1 cellular context compared by ENCODE assay signal in the genomic region with DNA sequence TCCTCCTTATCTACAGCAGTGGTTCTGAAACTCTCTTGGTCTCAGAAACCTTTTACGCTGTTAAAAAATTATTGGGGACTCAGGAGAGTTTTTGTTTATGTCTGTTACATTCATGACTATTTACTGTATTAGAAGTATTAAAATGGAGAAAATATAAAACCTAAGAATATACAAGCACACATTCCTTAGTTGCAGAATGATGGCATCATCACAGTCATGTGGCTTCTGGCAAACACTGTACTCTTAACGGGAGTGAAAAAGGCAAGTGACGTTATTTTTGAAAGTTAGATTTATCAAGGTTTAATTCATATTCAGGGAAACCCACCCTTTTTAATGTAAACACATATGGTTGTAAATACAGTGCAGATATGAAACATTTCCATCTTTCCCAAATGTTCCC.
A peak's percentile ranks its signal among the peaks of the same experiment; 100 is the strongest.
TF ChIP-seq lines count a peak whose summit lies in the region.

No MANE protein-coding gene starts in this region.

TF ChIP-seq in K562, 482 proteins besides CTCF, POLR2A, EP300 and RAD21 (continued from another document):
- TF ChIP-seq, protein P1, sequence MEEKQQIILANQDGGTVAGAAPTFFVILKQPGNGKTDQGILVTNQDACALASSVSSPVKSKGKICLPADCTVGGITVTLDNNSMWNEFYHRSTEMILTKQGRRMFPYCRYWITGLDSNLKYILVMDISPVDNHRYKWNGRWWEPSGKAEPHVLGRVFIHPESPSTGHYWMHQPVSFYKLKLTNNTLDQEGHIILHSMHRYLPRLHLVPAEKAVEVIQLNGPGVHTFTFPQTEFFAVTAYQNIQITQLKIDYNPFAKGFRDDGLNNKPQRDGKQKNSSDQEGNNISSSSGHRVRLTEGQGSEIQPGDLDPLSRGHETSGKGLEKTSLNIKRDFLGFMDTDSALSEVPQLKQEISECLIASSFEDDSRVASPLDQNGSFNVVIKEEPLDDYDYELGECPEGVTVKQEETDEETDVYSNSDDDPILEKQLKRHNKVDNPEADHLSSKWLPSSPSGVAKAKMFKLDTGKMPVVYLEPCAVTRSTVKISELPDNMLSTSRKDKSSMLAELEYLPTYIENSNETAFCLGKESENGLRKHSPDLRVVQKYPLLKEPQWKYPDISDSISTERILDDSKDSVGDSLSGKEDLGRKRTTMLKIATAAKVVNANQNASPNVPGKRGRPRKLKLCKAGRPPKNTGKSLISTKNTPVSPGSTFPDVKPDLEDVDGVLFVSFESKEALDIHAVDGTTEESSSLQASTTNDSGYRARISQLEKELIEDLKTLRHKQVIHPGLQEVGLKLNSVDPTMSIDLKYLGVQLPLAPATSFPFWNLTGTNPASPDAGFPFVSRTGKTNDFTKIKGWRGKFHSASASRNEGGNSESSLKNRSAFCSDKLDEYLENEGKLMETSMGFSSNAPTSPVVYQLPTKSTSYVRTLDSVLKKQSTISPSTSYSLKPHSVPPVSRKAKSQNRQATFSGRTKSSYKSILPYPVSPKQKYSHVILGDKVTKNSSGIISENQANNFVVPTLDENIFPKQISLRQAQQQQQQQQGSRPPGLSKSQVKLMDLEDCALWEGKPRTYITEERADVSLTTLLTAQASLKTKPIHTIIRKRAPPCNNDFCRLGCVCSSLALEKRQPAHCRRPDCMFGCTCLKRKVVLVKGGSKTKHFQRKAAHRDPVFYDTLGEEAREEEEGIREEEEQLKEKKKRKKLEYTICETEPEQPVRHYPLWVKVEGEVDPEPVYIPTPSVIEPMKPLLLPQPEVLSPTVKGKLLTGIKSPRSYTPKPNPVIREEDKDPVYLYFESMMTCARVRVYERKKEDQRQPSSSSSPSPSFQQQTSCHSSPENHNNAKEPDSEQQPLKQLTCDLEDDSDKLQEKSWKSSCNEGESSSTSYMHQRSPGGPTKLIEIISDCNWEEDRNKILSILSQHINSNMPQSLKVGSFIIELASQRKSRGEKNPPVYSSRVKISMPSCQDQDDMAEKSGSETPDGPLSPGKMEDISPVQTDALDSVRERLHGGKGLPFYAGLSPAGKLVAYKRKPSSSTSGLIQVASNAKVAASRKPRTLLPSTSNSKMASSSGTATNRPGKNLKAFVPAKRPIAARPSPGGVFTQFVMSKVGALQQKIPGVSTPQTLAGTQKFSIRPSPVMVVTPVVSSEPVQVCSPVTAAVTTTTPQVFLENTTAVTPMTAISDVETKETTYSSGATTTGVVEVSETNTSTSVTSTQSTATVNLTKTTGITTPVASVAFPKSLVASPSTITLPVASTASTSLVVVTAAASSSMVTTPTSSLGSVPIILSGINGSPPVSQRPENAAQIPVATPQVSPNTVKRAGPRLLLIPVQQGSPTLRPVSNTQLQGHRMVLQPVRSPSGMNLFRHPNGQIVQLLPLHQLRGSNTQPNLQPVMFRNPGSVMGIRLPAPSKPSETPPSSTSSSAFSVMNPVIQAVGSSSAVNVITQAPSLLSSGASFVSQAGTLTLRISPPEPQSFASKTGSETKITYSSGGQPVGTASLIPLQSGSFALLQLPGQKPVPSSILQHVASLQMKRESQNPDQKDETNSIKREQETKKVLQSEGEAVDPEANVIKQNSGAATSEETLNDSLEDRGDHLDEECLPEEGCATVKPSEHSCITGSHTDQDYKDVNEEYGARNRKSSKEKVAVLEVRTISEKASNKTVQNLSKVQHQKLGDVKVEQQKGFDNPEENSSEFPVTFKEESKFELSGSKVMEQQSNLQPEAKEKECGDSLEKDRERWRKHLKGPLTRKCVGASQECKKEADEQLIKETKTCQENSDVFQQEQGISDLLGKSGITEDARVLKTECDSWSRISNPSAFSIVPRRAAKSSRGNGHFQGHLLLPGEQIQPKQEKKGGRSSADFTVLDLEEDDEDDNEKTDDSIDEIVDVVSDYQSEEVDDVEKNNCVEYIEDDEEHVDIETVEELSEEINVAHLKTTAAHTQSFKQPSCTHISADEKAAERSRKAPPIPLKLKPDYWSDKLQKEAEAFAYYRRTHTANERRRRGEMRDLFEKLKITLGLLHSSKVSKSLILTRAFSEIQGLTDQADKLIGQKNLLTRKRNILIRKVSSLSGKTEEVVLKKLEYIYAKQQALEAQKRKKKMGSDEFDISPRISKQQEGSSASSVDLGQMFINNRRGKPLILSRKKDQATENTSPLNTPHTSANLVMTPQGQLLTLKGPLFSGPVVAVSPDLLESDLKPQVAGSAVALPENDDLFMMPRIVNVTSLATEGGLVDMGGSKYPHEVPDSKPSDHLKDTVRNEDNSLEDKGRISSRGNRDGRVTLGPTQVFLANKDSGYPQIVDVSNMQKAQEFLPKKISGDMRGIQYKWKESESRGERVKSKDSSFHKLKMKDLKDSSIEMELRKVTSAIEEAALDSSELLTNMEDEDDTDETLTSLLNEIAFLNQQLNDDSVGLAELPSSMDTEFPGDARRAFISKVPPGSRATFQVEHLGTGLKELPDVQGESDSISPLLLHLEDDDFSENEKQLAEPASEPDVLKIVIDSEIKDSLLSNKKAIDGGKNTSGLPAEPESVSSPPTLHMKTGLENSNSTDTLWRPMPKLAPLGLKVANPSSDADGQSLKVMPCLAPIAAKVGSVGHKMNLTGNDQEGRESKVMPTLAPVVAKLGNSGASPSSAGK (IDR thresholded peaks at IDR 0.05): 0 out of 2 replicates have a peak, but pooled peaks have one; percentile 28
- TF ChIP-seq NR1H2 (CRISPR knock-in tag; IDR thresholded peaks at IDR 0.05) (no peak), ZNF175 (CRISPR knock-in tag; IDR thresholded peaks at IDR 0.05; ENCODE audit: low read depth) (peak; percentile 37; the same call in 1 of the 2 replicates), ATF7 (IDR thresholded peaks at IDR 0.05) (peak; percentile 29; the same call in 1 of the 2 replicates), ZNF24 (IDR thresholded peaks at IDR 0.05) (0 out of 2 replicates have a peak, but pooled peaks have one; percentile 47), PHTF2 (CRISPR knock-in tag; IDR thresholded peaks at IDR 0.05) (0 out of 2 replicates have a peak, but pooled peaks have one; percentile 35), PHF20 (IDR thresholded peaks at IDR 0.05; ENCODE audit: partially characterized antibody) (no peak), CEBPG (CRISPR knock-in tag; IDR thresholded peaks at IDR 0.05) (no peak), CEBPG (tag; conservative IDR thresholded peaks at IDR 0.05 in 1 of 2, IDR thresholded peaks at IDR 0.05 in 1 of 2) (peak in 1 of 2 experiments; percentile 38; a peak in 2 of 4 replicates)
- TF ChIP-seq, protein P2, sequence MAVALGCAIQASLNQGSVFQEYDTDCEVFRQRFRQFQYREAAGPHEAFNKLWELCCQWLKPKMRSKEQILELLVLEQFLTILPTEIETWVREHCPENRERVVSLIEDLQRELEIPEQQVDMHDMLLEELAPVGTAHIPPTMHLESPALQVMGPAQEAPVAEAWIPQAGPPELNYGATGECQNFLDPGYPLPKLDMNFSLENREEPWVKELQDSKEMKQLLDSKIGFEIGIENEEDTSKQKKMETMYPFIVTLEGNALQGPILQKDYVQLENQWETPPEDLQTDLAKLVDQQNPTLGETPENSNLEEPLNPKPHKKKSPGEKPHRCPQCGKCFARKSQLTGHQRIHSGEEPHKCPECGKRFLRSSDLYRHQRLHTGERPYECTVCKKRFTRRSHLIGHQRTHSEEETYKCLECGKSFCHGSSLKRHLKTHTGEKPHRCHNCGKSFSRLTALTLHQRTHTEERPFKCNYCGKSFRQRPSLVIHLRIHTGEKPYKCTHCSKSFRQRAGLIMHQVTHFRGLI (CRISPR knock-in tag; IDR thresholded peaks at IDR 0.05): 0 out of 2 replicates have a peak, but pooled peaks have one; percentile 42
- TF ChIP-seq, protein P3, sequence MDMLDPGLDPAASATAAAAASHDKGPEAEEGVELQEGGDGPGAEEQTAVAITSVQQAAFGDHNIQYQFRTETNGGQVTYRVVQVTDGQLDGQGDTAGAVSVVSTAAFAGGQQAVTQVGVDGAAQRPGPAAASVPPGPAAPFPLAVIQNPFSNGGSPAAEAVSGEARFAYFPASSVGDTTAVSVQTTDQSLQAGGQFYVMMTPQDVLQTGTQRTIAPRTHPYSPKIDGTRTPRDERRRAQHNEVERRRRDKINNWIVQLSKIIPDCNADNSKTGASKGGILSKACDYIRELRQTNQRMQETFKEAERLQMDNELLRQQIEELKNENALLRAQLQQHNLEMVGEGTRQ (CRISPR knock-in tag; IDR thresholded peaks at IDR 0.05): peak; percentile 23; the same call in 1 of the 2 replicates
- TF ChIP-seq, protein P4, sequence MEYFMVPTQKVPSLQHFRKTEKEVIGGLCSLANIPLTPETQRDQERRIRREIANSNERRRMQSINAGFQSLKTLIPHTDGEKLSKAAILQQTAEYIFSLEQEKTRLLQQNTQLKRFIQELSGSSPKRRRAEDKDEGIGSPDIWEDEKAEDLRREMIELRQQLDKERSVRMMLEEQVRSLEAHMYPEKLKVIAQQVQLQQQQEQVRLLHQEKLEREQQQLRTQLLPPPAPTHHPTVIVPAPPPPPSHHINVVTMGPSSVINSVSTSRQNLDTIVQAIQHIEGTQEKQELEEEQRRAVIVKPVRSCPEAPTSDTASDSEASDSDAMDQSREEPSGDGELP (CRISPR knock-in tag; IDR thresholded peaks at IDR 0.05; ENCODE audit: borderline replicate concordance): no peak
- TF ChIP-seq, protein P5, sequence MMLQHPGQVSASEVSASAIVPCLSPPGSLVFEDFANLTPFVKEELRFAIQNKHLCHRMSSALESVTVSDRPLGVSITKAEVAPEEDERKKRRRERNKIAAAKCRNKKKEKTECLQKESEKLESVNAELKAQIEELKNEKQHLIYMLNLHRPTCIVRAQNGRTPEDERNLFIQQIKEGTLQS (IDR thresholded peaks at IDR 0.05): peak; percentile 73
- TF ChIP-seq, protein P5 (CRISPR knock-in tag; conservative IDR thresholded peaks at IDR 0.05): no peak
- TF ChIP-seq, protein P6, sequence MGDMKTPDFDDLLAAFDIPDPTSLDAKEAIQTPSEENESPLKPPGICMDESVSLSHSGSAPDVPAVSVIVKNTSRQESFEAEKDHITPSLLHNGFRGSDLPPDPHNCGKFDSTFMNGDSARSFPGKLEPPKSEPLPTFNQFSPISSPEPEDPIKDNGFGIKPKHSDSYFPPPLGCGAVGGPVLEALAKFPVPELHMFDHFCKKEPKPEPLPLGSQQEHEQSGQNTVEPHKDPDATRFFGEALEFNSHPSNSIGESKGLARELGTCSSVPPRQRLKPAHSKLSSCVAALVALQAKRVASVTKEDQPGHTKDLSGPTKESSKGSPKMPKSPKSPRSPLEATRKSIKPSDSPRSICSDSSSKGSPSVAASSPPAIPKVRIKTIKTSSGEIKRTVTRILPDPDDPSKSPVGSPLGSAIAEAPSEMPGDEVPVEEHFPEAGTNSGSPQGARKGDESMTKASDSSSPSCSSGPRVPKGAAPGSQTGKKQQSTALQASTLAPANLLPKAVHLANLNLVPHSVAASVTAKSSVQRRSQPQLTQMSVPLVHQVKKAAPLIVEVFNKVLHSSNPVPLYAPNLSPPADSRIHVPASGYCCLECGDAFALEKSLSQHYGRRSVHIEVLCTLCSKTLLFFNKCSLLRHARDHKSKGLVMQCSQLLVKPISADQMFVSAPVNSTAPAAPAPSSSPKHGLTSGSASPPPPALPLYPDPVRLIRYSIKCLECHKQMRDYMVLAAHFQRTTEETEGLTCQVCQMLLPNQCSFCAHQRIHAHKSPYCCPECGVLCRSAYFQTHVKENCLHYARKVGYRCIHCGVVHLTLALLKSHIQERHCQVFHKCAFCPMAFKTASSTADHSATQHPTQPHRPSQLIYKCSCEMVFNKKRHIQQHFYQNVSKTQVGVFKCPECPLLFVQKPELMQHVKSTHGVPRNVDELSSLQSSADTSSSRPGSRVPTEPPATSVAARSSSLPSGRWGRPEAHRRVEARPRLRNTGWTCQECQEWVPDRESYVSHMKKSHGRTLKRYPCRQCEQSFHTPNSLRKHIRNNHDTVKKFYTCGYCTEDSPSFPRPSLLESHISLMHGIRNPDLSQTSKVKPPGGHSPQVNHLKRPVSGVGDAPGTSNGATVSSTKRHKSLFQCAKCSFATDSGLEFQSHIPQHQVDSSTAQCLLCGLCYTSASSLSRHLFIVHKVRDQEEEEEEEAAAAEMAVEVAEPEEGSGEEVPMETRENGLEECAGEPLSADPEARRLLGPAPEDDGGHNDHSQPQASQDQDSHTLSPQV (IDR thresholded peaks at IDR 0.05): peak; percentile 47; the same call in 1 of the 2 replicates
TF ChIP-seq in K562: peak in this region for 13.
